ENCODE assay signal across 8 cellular contexts in the genomic region with DNA sequence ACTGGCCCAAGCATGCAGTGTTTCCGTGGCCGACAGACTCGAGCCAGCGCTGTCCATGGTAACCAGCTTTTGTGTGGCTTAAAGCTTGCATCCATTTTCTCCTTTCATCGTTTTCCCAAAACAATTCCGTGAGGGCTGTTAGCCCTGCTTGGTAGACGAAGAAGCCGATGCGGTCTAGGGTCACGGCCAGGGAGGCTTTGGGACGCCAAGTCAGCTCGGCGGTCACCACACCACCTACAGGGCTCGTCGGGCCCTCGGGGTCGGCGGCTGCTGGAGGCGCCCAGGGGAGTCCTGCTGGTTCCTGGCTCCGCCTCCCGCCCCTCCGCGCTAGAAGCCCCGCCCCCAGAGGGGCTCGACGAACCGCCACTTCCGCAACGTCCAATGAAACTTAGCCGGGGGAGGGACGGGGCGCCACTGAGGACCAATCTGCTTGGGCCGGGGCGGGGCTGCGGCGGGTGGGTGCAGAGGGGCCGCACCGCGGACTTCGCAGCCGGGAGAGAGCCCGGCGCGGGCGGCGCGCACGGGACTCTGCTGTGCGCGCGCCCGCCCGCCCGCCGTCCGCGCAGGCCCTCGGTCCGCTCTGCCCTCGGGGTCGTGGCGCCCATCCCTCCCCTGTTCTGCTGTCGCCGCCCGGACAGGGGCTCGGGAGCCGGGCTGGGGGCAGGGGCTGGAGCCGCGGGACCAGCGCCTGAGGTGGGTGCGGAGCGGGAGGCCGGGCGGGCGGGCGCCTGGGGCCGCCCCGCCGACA. TPM values are rescaled to one million over a fixed set of nuclear protein-coding genes. Genes with fewer than 3 reads are reported as not detected.
DNase-seq lines count a peak whose midpoint lies in the region; ATAC-seq, FAIRE-seq and TF ChIP-seq lines count a peak whose summit lies in the region.

A gene with protein sequence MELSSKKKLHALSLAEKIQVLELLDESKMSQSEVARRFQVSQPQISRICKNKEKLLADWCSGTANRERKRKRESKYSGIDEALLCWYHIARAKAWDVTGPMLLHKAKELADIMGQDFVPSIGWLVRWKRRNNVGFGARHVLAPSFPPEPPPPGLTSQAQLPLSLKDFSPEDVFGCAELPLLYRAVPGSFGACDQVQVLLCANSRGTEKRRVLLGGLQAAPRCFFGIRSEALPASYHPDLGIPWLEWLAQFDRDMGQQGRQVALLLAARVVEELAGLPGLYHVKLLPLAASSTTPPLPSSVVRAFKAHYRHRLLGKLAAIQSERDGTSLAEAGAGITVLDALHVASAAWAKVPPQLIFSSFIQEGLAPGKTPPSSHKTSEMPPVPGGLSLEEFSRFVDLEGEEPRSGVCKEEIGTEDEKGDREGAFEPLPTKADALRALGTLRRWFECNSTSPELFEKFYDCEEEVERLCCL (plus strand): TSS at position 487 of the 748 bp plus-strand sequence. CDS start 1,058 bp downstream, outside the sequence.

- no peak within 1 kb of the TSS for H3K27ac ChIP-seq in H1 (ENCODE audit: low read depth, low read length)

- H2AK5ac ChIP-seq in H1 (ENCODE audit: low read depth, low read length) = no peak within 1 kb of the TSS

- POLR2A ChIA-PET in H1 (lab: Charles Lee; ENCODE audit: partially characterized antibody) = interaction anchor here (0.6 to 4.0 kb wide), 24 partner anchors 9 to 1115 kb away, joined by 3 to 21 read pairs (median 4); a partner anchor contains a TSS

- FAIRE-seq in HTR-8/SVneo (lab: Jason Lieb, UNC) = peak; percentile 71
- peak; percentile 36 for FAIRE-seq in H1 (lab: Jason Lieb, UNC)

- H2BK5ac ChIP-seq in H1 (ENCODE audit: low read depth, low read length) = no peak within 1 kb of the TSS

- no peaks in the 10 kb centered on the region for H3K9me3 ChIP-seq in H1 (ENCODE audit: insufficient read depth in 2 of 2, low read depth in 1 of 2, low read length in 1 of 2)

- peak in 1 of 2 experiments; percentile 11; a peak in 1 of 3 replicates for TF ChIP-seq POLR2A in H1 (IDR thresholded peaks at IDR 0.05; ENCODE audit: control extremely low read depth in 1 of 2, low read depth in 2 of 2, low read length in 2 of 2)

- no peak within 1 kb of the TSS for H2BK120ac ChIP-seq in H1 (replicated peaks; ENCODE audit: low read depth, low read length)

- TF ChIP-seq RAD21 in H1 (IDR thresholded peaks at IDR 0.05 in 1 of 2, conservative IDR thresholded peaks at IDR 0.05 in 1 of 2; ENCODE audit: low read depth in 2 of 2, low read length in 2 of 2) = no peak

- H3K79me1 ChIP-seq in H1 (ENCODE audit: low read depth, low read length) = no peaks in the 10 kb centered on the region

- TF ChIP-seq CTCF in H1 (IDR thresholded peaks at IDR 0.05; ENCODE audit: control extremely low read depth in 1 of 3, insufficient read depth in 1 of 3, low read depth in 1 of 3, low read length in 3 of 3) = no peak

- no peak within 1 kb of the TSS for H3K23ac ChIP-seq in H1 (ENCODE audit: insufficient read length)

- H3K79me2 ChIP-seq in H1 (ENCODE audit: control insufficient read depth in 1 of 2, insufficient read depth in 2 of 2, low read length in 2 of 2) = no peaks in the 10 kb centered on the region

- no peak within 1 kb of the TSS; the same call in 1 of the 2 replicates for H3K18ac ChIP-seq in H1 (ENCODE audit: extremely low read depth, low read length)

- no peak within 1 kb of the TSS for H2BK20ac ChIP-seq in H1 (ENCODE audit: low read length)

- H3K14ac ChIP-seq in H1 (ENCODE audit: insufficient read length) = no peak within 1 kb of the TSS

- H3K4ac ChIP-seq in H1 (replicated peaks; ENCODE audit: insufficient read length, low read depth, low read length) = no peak within 1 kb of the TSS

- H3K27me3 ChIP-seq in H1 (replicated peaks in 1 of 4; ENCODE audit: control insufficient read depth in 3 of 4, extremely low read depth in 1 of 4, insufficient read depth in 3 of 4, low read length in 3 of 4) = peaks cover 7 to 29% (median 19%) of the 10 kb centered on the region in 4 experiments

- H2BK15ac ChIP-seq in H1 (ENCODE audit: low read length) = no peak within 1 kb of the TSS

- peak within 1 kb of the TSS; percentile 72 for H2AFZ ChIP-seq in H1 (ENCODE audit: low read length)

- TF ChIP-seq EP300 in H1 (IDR thresholded peaks at IDR 0.05; ENCODE audit: borderline replicate concordance in 1 of 2, low read depth in 2 of 2, low read length in 2 of 2) = no peak

- CTCF ChIA-PET in H1 (lab: Charles Lee; ENCODE audit: partially characterized antibody) = interaction anchor here (0.6 to 3.9 kb wide), 14 partner anchors 10 to 539 kb away, joined by 3 to 24 read pairs (median 3); a partner anchor contains a TSS

- peaks cover 2 to 8% of the 10 kb centered on the region in 2 experiments for H4K20me1 ChIP-seq in H1 (replicated peaks in 1 of 2; ENCODE audit: control insufficient read depth in 1 of 2, insufficient read depth in 2 of 2, low read length in 2 of 2)

- 1% methylated on average over 18 of the region's 79 CpGs; no CpG with 5 or more reads in 1 of the 2 experiments for WGBS in H1 (ENCODE audit: extremely low coverage in 1 of 2, insufficient coverage in 1 of 2, insufficient read length in 1 of 2, insufficient replicate concordance in 2 of 2, low coverage in 1 of 2, low lambda C conversion rate in 2 of 2, missing lambda C conversion rate in 1 of 2), 2 experiments

- H3K4me2 ChIP-seq in H1 (ENCODE audit: insufficient read depth in 1 of 2, low read depth in 2 of 2, low read length in 2 of 2) = peak within 1 kb of the TSS; percentile 90 to 100

- DNase-seq in COLO829 (ENCODE audit: low spot score) = peak; percentile 96
- peak; percentile 98 for DNase-seq in HTR-8/SVneo (ENCODE audit: insufficient read length, low spot score)
- DNase-seq in NOMO-1 (lab: John Stamatoyannopoulos, UW; ENCODE audit: unreplicated experiment in 2 of 2) = peak; percentile 91 to 95
- peak; percentile 92 to 97 (median 96) for DNase-seq in activated CD8-positive, alpha-beta memory T cell treated with anti-CD3 and anti-CD28 coated beads for 48 hours (ENCODE audit: low read depth in 2 of 3, low spot score in 2 of 3)
- peak; percentile 85 to 98 for DNase-seq in H1 (ENCODE audit: low read depth in 1 of 2, low spot score in 2 of 2)
- DNase-seq in mesenteric fat pad (ENCODE audit: low spot score) = peak; percentile 97
- DNase-seq in stimulated activated CD8-positive, alpha-beta memory T cell treated with anti-CD3 and anti-CD28 coated beads, Interleukin-12 subunit alpha, Interleukin-12 subunit beta, amount 100 ng/mL, for 4 hours (ENCODE audit: low read depth) = peak; percentile 96

- H4K91ac ChIP-seq in H1 (replicated peaks; ENCODE audit: insufficient read length, low read length) = no peak within 1 kb of the TSS

- peak within 1 kb of the TSS; percentile 65 to 90 (median 78) for H3K4me3 ChIP-seq in H1 (ENCODE audit: extremely low read depth in 1 of 4, insufficient read depth in 2 of 4, low read depth in 3 of 4, low read length in 4 of 4)

- no peak within 1 kb of the TSS for H4K5ac ChIP-seq in H1 (ENCODE audit: insufficient read length, low read depth, low read length)

- H3K36me3 ChIP-seq in H1 (ENCODE audit: control insufficient read depth in 2 of 4, insufficient read depth in 4 of 4, low read length in 3 of 4) = peaks cover 11 to 33% (median 18%) of the 10 kb centered on the region in 4 experiments; a peak in 7 of 8 replicates

- H3K9ac ChIP-seq in H1 (replicated peaks in 1 of 4; ENCODE audit: extremely low read depth in 1 of 4, low read depth in 3 of 4, low read length in 3 of 4) = peak within 1 kb of the TSS in 3 of 4 experiments; percentile 15 to 48 (median 34); a peak in 4 of 7 replicates

- H3K23me2 ChIP-seq in H1 (ENCODE audit: low read depth, low read length) = peaks cover 9% of the 10 kb centered on the region

- peak; percentile 70 for ATAC-seq in GM21367 (IDR thresholded peaks at IDR 0.05; ENCODE audit: unreplicated experiment)

- no peak within 1 kb of the TSS for H3K56ac ChIP-seq in H1 (replicated peaks; ENCODE audit: insufficient read length, low read depth, low read length)

- H2BK12ac ChIP-seq in H1 (ENCODE audit: low read depth, low read length) = 0 out of 2 replicates have a peak within 1 kb of the TSS, but pooled peaks have one; percentile 63

- peaks cover 0 to 10% (median 3%) of the 10 kb centered on the region in 4 experiments; a peak in 5 of 7 replicates for H3K4me1 ChIP-seq in H1 (replicated peaks in 1 of 4; ENCODE audit: control insufficient read depth in 3 of 4, insufficient read depth in 4 of 4, low read length in 3 of 4)

- H4K8ac ChIP-seq in H1 (ENCODE audit: extremely low read depth, insufficient read depth, low read length) = peak within 1 kb of the TSS; percentile 88

TF ChIP-seq in H1, 55 proteins besides CTCF, POLR2A, EP300 and RAD21 (continues in another document):
- TF ChIP-seq PHF8 (conservative IDR thresholded peaks at IDR 0.05; ENCODE audit: low read depth, low read length) (peak; percentile 76), MAFK (IDR thresholded peaks at IDR 0.05; ENCODE audit: low read depth, low read length) (no peak), SP1 (IDR thresholded peaks at IDR 0.05; ENCODE audit: low read depth, low read length) (peak; percentile 82; the same call in 1 of the 2 replicates), CHD2 (IDR thresholded peaks at IDR 0.05; ENCODE audit: low read length) (peak; percentile 72; the same call in 1 of the 2 replicates), RBBP5 (IDR thresholded peaks at IDR 0.05; ENCODE audit: borderline replicate concordance, low read depth, low read length) (peak; percentile 34; the same call in 1 of the 2 replicates), TBP (IDR thresholded peaks at IDR 0.05; ENCODE audit: low read depth, low read length) (no peak; the same call in 1 of the 2 replicates), SP2 (IDR thresholded peaks at IDR 0.05; ENCODE audit: low read length) (peak; percentile 37; the same call in 1 of the 2 replicates), HDAC2 (IDR thresholded peaks at IDR 0.05; ENCODE audit: borderline replicate concordance in 1 of 2, low read depth in 2 of 2, low read length in 2 of 2) (peak in 1 of 2 experiments; percentile 79; a peak in 1 of 4 replicates), SIN3A (conservative IDR thresholded peaks at IDR 0.05 in 1 of 2, IDR thresholded peaks at IDR 0.05 in 1 of 2; ENCODE audit: low read depth in 1 of 2, low read length in 2 of 2) (peak; percentile 95 to 99)
- TF ChIP-seq, protein P1, sequence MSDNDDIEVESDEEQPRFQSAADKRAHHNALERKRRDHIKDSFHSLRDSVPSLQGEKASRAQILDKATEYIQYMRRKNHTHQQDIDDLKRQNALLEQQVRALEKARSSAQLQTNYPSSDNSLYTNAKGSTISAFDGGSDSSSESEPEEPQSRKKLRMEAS (IDR thresholded peaks at IDR 0.05) = peak; percentile 36; the same call in 1 of the 2 replicates

RNA-seq across cellular contexts. Expression of the gene that starts here (rescaled TPM):
- 0.88 and 1.3 TPM in 2 replicates for total RNA-seq in H1 (2021; fragmentation: NEBNext Ultra II Directional; extraction: Animal tissue kit (Norgen Biotek cat#: 25700))
- 1.1 TPM in 2 replicates for polyA plus RNA-seq in H1 (2011; rRNA removed)
- 1.3 TPM for polyA plus RNA-seq in H1 (2011; cell fraction: cytosol; rRNA removed)
- 1.4 TPM for polyA plus RNA-seq in H1 (2011; cell fraction: nucleus; rRNA removed)
- 0.97 to 1.5 TPM (median 1.1 TPM) in 4 replicates for polyA plus RNA-seq in H1 (2012, experiment 1 of 2)
- 1.4 TPM for polyA plus RNA-seq in H1 (2012, experiment 2 of 2)
- polyA plus RNA-seq in H1 (2013, experiment 1 of 2) = 1.1 TPM
- polyA plus RNA-seq in H1 (2013, experiment 2 of 2) = 1.2 TPM
- 0.61 and 0.88 TPM in 2 replicates for polyA minus RNA-seq in H1 (2011; rRNA and poly(A)+ RNA removed)
- polyA minus RNA-seq in H1 (2011; cell fraction: cytosol; rRNA and poly(A)+ RNA removed) = 1.2 TPM
- polyA minus RNA-seq in H1 (2011; cell fraction: nucleus; rRNA and poly(A)+ RNA removed) = 2.3 TPM
- total RNA-seq in mesenteric fat pad = not detected

Comparison
In these comparisons a context has a peak if more than half of its experiments do, and no peak if none do; other contexts are left out.
1. Peak in DNase-seq in mesenteric fat pad; RNA of the gene not detected or under 1 TPM.